In genomic region chr2:241866896-241867631, GRCh38 we compare ENCODE assay signal across 23 cellular contexts. TPM values are rescaled to one million over a fixed set of nuclear protein-coding genes. Genes with fewer than 3 reads are reported as not detected.
A peak's percentile ranks its signal among the peaks of the same experiment; 100 is the strongest.
DNase-seq lines count a peak whose midpoint lies in the region; ATAC-seq lines count a peak whose summit lies in the region.
"Had no signal": no experiment of that assay in that cellular context is flagged by ENCODE, and none has a peak within 500 bp of the region (broad histone marks: within the 10 kb centered on the region; RNA-seq: fewer than 3 reads in every experiment).

No MANE protein-coding gene starts in this region.

- H3K4me3 ChIP-seq in BLaER1, result peak overlapping the region; percentile 38; the same call in 1 of the 2 replicates
- H3K4me3 ChIP-seq in CD8-positive, alpha-beta memory T cell (ENCODE audit: low read length), result peak overlapping the region; percentile 40
- H3K4me3 ChIP-seq: colonic mucosa, esophagus squamous epithelium, testis, vagina had no signal

- ATAC-seq in natural killer cell treated with Interleukin-12 subunit alpha and Interleukin-12 subunit beta and Interleukin-15 and Interleukin-18, amount 100 ng/mL, for 72 hours, result no peak
- ATAC-seq in GM21786 (IDR thresholded peaks at IDR 0.05; ENCODE audit: unreplicated experiment), result no peak

- H3K4me2 ChIP-seq in BLaER1, result peak overlapping the region; percentile 100

- peaks cover 67 to 89% (median 78%) of the 10 kb centered on the region in 3 donors for H3K4me1 Mint-ChIP-seq in CD8-positive, alpha-beta memory T cell
- peaks cover 49 to 63% of the 10 kb centered on the region in 2 donors for H3K4me1 Mint-ChIP-seq in natural killer cell treated with Interleukin-12 subunit alpha and Interleukin-12 subunit beta and Interleukin-15 and Interleukin-18, amount 100 ng/mL, for 72 hours (ENCODE audit: low read depth in 2 of 2)
- H3K4me1 Mint-ChIP-seq: endodermal cell had no signal

- peak overlapping the region; percentile 86 to 100 (median 96) for H3K27ac Mint-ChIP-seq in CD8-positive, alpha-beta memory T cell
- H3K27ac Mint-ChIP-seq in natural killer cell treated with Interleukin-12 subunit alpha and Interleukin-12 subunit beta and Interleukin-15 and Interleukin-18, amount 100 ng/mL, for 72 hours, result no peak overlapping the region
- H3K27ac Mint-ChIP-seq: activated naive CD8-positive, alpha-beta T cell; activated T-helper 2 cell treated with anti-CD3 and anti-CD28 coated beads, Interferon-gamma antibody, Interleukin-2, Interleukin-4, amounts not matched to agents 10 μg/mL and 5 μg/mL and 100 μg/mL, durations not matched to agents 14 hours and 24 hours and 36 hours; endodermal cell; HFFc6 had no signal

- peak overlapping the region; percentile 65 to 87 (median 78) for H3K4me3 Mint-ChIP-seq in CD8-positive, alpha-beta memory T cell
- peak overlapping the region; percentile 7 for H3K4me3 Mint-ChIP-seq in natural killer cell treated with Interleukin-12 subunit alpha and Interleukin-12 subunit beta and Interleukin-15 and Interleukin-18, amount 100 ng/mL, for 72 hours
- H3K4me3 Mint-ChIP-seq: endodermal cell, HFFc6, naive B cell had no signal

- H3K9me3 ChIP-seq in BLaER1, result no peaks in the 10 kb centered on the region
- no peaks in the 10 kb centered on the region for H3K9me3 ChIP-seq in CD8-positive, alpha-beta memory T cell (ENCODE audit: low read length)
- H3K9me3 ChIP-seq: colonic mucosa, esophagus squamous epithelium, testis, vagina had no signal

- CTCF ChIA-PET in CD8-positive, alpha-beta memory T cell (lab: Charles Lee), result interaction anchor here (1.5 to 3.7 kb wide), 5 partner anchors 9 to 143 kb away, joined by 4 to 35 read pairs (median 13); partner anchors contain the start of genes D2HGDH and PDCD1

- peaks cover 100% of the 10 kb centered on the region for H3K4me1 ChIP-seq in BLaER1
- H3K4me1 ChIP-seq in CD8-positive, alpha-beta memory T cell (ENCODE audit: insufficient read depth, low read length), result peaks cover 93% of the 10 kb centered on the region
- H3K4me1 ChIP-seq: colonic mucosa, parathyroid adenoma had no signal

- peaks cover 0 to 2% (median 0%) of the 10 kb centered on the region in 5 donors for H3K9me3 Mint-ChIP-seq in CD8-positive, alpha-beta memory T cell
- peaks cover 12% of the 10 kb centered on the region for H3K9me3 Mint-ChIP-seq in natural killer cell treated with Interleukin-12 subunit alpha and Interleukin-12 subunit beta and Interleukin-15 and Interleukin-18, amount 100 ng/mL, for 72 hours

- POLR2A ChIA-PET in CD8-positive, alpha-beta memory T cell (lab: Charles Lee), result interaction anchor here (0.6 to 2.6 kb wide), 5 partner anchors 8 to 167 kb away, joined by 3 to 30 read pairs (median 14); partner anchors contain the start of genes ING5 and PDCD1

- H3K36me3 ChIP-seq in BLaER1, result no peaks in the 10 kb centered on the region
- H3K36me3 ChIP-seq in CD8-positive, alpha-beta memory T cell (ENCODE audit: insufficient read depth, low read length), result no peaks in the 10 kb centered on the region
- H3K36me3 ChIP-seq: colonic mucosa, esophagus squamous epithelium, vagina had no signal

- peak overlapping the region; percentile 56 for H3K27ac ChIP-seq in BLaER1
- H3K27ac ChIP-seq in CD8-positive, alpha-beta memory T cell (ENCODE audit: low read depth, low read length), result peak overlapping the region; percentile 74
- H3K27ac ChIP-seq in cingulate gyrus (ENCODE audit: low read depth, low read length), result peak overlapping the region; percentile 50
- H3K27ac ChIP-seq: colonic mucosa, parathyroid adenoma, testis, vagina had no signal

- H4K20me1 ChIP-seq in BLaER1, result no peaks in the 10 kb centered on the region

- H3K9ac ChIP-seq in BLaER1, result peak overlapping the region; percentile 13; the same call in 1 of the 2 replicates
- H3K9ac ChIP-seq: parathyroid adenoma had no signal

- peaks cover 16% of the 10 kb centered on the region for H3K27me3 ChIP-seq in BLaER1
- no peaks in the 10 kb centered on the region for H3K27me3 ChIP-seq in CD8-positive, alpha-beta memory T cell (ENCODE audit: insufficient read depth, low read length, poor library complexity, severe bottlenecking)
- H3K27me3 ChIP-seq: testis, vagina had no signal

- peaks cover 0 to 4% (median 0%) of the 10 kb centered on the region in 3 donors for H3K36me3 Mint-ChIP-seq in CD8-positive, alpha-beta memory T cell
- peaks cover 23% of the 10 kb centered on the region for H3K36me3 Mint-ChIP-seq in natural killer cell treated with Interleukin-12 subunit alpha and Interleukin-12 subunit beta and Interleukin-15 and Interleukin-18, amount 100 ng/mL, for 72 hours

- peaks cover 0 to 7% of the 10 kb centered on the region in 2 donors for H3K27me3 Mint-ChIP-seq in CD8-positive, alpha-beta memory T cell
- H3K27me3 Mint-ChIP-seq in natural killer cell treated with Interleukin-12 subunit alpha and Interleukin-12 subunit beta and Interleukin-15 and Interleukin-18, amount 100 ng/mL, for 72 hours, result peaks cover 26 to 28% of the 10 kb centered on the region in 2 donors

- DNase-seq in CD8-positive, alpha-beta memory T cell, result no peak
- peak; percentile 54 for DNase-seq in natural killer cell treated with Interleukin-12 subunit alpha and Interleukin-12 subunit beta and Interleukin-15 and Interleukin-18, amount 100 ng/mL, for 72 hours (ENCODE audit: low spot score)
- no peak for DNase-seq in retina
- DNase-seq in medulla oblongata (ENCODE audit: extremely low spot score), result no peak
- DNase-seq: activated CD4-positive, alpha-beta T cell treated with anti-CD3 and anti-CD28 coated beads for 4 hours; colonic mucosa; DMS79; esophagus squamous epithelium; HFFc6; Karpas-422; naive B cell; SHP77; testis had no signal

RNA-seq across cellular contexts. Expression of gene RTP5, which starts 2.5 kb away (rescaled TPM):
- total RNA-seq in CD8-positive, alpha-beta memory T cell, result under 1 TPM; 0.11 to 0.18 TPM
- polyA plus RNA-seq in CD8-positive, alpha-beta memory T cell, result 0.23 TPM
- total RNA-seq in natural killer cell treated with Interleukin-12 subunit alpha and Interleukin-12 subunit beta and Interleukin-15 and Interleukin-18, amount 100 ng/mL, for 72 hours, result not detected
- total RNA-seq: colonic mucosa, endodermal cell, HFFc6, HT1080, mesenteric fat pad, vagina had no signal

RNA-seq across cellular contexts. Expression of gene PDCD1, which starts 8.4 kb away (rescaled TPM):
- 10 to 100 TPM; 34.3 to 39.3 TPM for total RNA-seq in CD8-positive, alpha-beta memory T cell
- polyA plus RNA-seq in CD8-positive, alpha-beta memory T cell, result 41.8 TPM
- under 1 TPM; 0.78 to 0.89 TPM for total RNA-seq in natural killer cell treated with Interleukin-12 subunit alpha and Interleukin-12 subunit beta and Interleukin-15 and Interleukin-18, amount 100 ng/mL, for 72 hours
- total RNA-seq: HFFc6, HT1080 had no signal

RNA-seq across cellular contexts. Expression of gene NEU4, which starts 58.1 kb away (rescaled TPM):
- not detected for total RNA-seq in CD8-positive, alpha-beta memory T cell
- not detected for polyA plus RNA-seq in CD8-positive, alpha-beta memory T cell
- total RNA-seq in natural killer cell treated with Interleukin-12 subunit alpha and Interleukin-12 subunit beta and Interleukin-15 and Interleukin-18, amount 100 ng/mL, for 72 hours, result 1 to 10 TPM in 1 of 2 donors, under 1 TPM in 1; 0.86 to 3.8 TPM
- total RNA-seq: esophagus squamous epithelium, HT1080, vagina had no signal

Comparison
In these comparisons a context has a peak if more than half of its experiments do, and no peak if none do; other contexts are left out.
1. H3K27ac Mint-ChIP-seq: peak in CD8-positive, alpha-beta memory T cell (8 of 8); none in natural killer cell treated with Interleukin-12 subunit alpha and Interleukin-12 subunit beta and Interleukin-15 and Interleukin-18, amount 100 ng/mL, for 72 hours (0 of 2).
2. RNA of gene PDCD1, which starts 8.4 kb away (total RNA-seq): 34.3 to 39.3 TPM in CD8-positive, alpha-beta memory T cell; 0.78 to 0.89 TPM in natural killer cell treated with Interleukin-12 subunit alpha and Interleukin-12 subunit beta and Interleukin-15 and Interleukin-18, amount 100 ng/mL, for 72 hours; every median in the first group is over 10 times any median in the second.
3. Peak in every context shown above with its lines, with median percentiles within 50 percentile points of each other: H3K27ac ChIP-seq.